8 cellular contexts compared by ENCODE assay signal in genomic region chr6:20402181-20403079, GRCh38. TPM values are rescaled to one million over a fixed set of nuclear protein-coding genes. Genes with fewer than 3 reads are reported as not detected.
DNase-seq lines count a peak whose midpoint lies in the region; ATAC-seq and TF ChIP-seq lines count a peak whose summit lies in the region.

No MANE protein-coding gene starts in this region.

- ATAC-seq in body of pancreas, result no peak
- ATAC-seq in HG02852 (IDR thresholded peaks at IDR 0.05; ENCODE audit: unreplicated experiment), result no peak

- H3K27me3 ChIP-seq in MG63 (no peaks in the 10 kb centered on the region), body of pancreas (no peaks in the 10 kb centered on the region), spleen (replicated peaks in 1 of 7) (no peaks in the 10 kb centered on the region)

- DNase-seq in GF-D8 (lab: John Stamatoyannopoulos, UW), result peak; percentile 54
- peak; percentile 59 for DNase-seq in MG63
- DNase-seq in T-helper 22 cell (ENCODE audit: low read depth), result peak; percentile 24
- DNase-seq in body of pancreas, result peak; percentile 16 to 41 (median 30)
- DNase-seq in immature natural killer cell, result peak; percentile 56 to 60 (median 57)
- DNase-seq in spleen, result peak; percentile 93
- DNase-seq in OCI-M2 (lab: John Stamatoyannopoulos, UW; ENCODE audit: unreplicated experiment), result no peak

- H3K27me3 Mint-ChIP-seq in immature natural killer cell (ENCODE audit: low read depth in 3 of 3), result peaks cover 8 to 13% (median 10%) of the 10 kb centered on the region in 3 donors

- TF ChIP-seq POLR2A in body of pancreas (IDR thresholded peaks at IDR 0.05), result no peak
- TF ChIP-seq POLR2A in spleen (IDR thresholded peaks at IDR 0.05), result no peak

- H3K4me1 ChIP-seq in body of pancreas, result peaks cover 15% of the 10 kb centered on the region
- H3K4me1 ChIP-seq in spleen, result peaks cover 0 to 61% (median 35%) of the 10 kb centered on the region in 6 donors

- TF ChIP-seq CTCF in body of pancreas (IDR thresholded peaks at IDR 0.05) (no peak), spleen (IDR thresholded peaks at IDR 0.05 in 8 of 11, conservative IDR thresholded peaks at IDR 0.05 in 3 of 11) (no peak)

- H3K4me3 Mint-ChIP-seq in immature natural killer cell, result peak overlapping the region; percentile 95 to 99 (median 96)

- intact Hi-C loops in body of pancreas (cut with DNase I) (no loop called here), spleen (cut with DNase I; ENCODE audit: low total_unique reads) (loop anchor here (5.0 to 10.0 kb wide), 2 partner anchors 108 to 125 kb away; no protein-coding TSS in a partner anchor)

- H3K9me3 Mint-ChIP-seq in immature natural killer cell, result no peaks in the 10 kb centered on the region

- peak overlapping the region in 4 of 6 donors; percentile 89 to 94 (median 92) for H3K27ac Mint-ChIP-seq in immature natural killer cell

- H3K36me3 ChIP-seq in MG63 (peaks cover 14% of the 10 kb centered on the region), body of pancreas (replicated peaks in 1 of 2; ENCODE audit: insufficient read depth in 1 of 2, low read depth in 2 of 2) (no peaks in the 10 kb centered on the region), spleen (peaks cover 0 to 10% (median 0%) of the 10 kb centered on the region in 6 donors)

- H3K27ac ChIP-seq in body of pancreas, result peak overlapping the region; percentile 50 to 89 (median 82)
- peak overlapping the region; percentile 67 to 98 (median 92) for H3K27ac ChIP-seq in spleen

- no peaks in the 10 kb centered on the region for H3K36me3 Mint-ChIP-seq in immature natural killer cell

- peaks cover 38 to 50% of the 10 kb centered on the region in 2 donors for H3K4me1 Mint-ChIP-seq in immature natural killer cell

- peak overlapping the region; percentile 79 for H3K4me3 ChIP-seq in MG63
- peak overlapping the region; percentile 65 to 84 for H3K4me3 ChIP-seq in body of pancreas
- H3K4me3 ChIP-seq in spleen, result peak overlapping the region; percentile 58 to 95 (median 84)

- H3K9me3 ChIP-seq in MG63 (no peaks in the 10 kb centered on the region), body of pancreas (no peaks in the 10 kb centered on the region), spleen (no peaks in the 10 kb centered on the region)

- 1% methylated on average over 43 to 75 of the region's 83 CpGs for WGBS in body of pancreas, 2 donors
- 0 to 1% (median 1%) methylated on average over 41 to 83 of the region's 83 CpGs for WGBS in spleen, 5 donors

RNA-seq across cellular contexts. Expression of gene E2F3, which starts 0.8 kb away (rescaled TPM):
- total RNA-seq in MG63 (2014; rRNA removed; shearing (Covaris generic); ENCODE audit: low replicate concordance), result 9.3 and 10.2 TPM in 2 replicates
- total RNA-seq in body of pancreas (1 to 10 TPM; 2.0 to 2.3 TPM), spleen (10 to 100 TPM; 13.2 to 22.9 (median 16.4) TPM)
- polyA plus RNA-seq in immature natural killer cell (1 to 10 TPM; 4.2 to 7.7 (median 4.7) TPM), spleen (1 to 10 TPM; 5.8 to 7.8 (median 6.2) TPM)
